In the genomic region with DNA sequence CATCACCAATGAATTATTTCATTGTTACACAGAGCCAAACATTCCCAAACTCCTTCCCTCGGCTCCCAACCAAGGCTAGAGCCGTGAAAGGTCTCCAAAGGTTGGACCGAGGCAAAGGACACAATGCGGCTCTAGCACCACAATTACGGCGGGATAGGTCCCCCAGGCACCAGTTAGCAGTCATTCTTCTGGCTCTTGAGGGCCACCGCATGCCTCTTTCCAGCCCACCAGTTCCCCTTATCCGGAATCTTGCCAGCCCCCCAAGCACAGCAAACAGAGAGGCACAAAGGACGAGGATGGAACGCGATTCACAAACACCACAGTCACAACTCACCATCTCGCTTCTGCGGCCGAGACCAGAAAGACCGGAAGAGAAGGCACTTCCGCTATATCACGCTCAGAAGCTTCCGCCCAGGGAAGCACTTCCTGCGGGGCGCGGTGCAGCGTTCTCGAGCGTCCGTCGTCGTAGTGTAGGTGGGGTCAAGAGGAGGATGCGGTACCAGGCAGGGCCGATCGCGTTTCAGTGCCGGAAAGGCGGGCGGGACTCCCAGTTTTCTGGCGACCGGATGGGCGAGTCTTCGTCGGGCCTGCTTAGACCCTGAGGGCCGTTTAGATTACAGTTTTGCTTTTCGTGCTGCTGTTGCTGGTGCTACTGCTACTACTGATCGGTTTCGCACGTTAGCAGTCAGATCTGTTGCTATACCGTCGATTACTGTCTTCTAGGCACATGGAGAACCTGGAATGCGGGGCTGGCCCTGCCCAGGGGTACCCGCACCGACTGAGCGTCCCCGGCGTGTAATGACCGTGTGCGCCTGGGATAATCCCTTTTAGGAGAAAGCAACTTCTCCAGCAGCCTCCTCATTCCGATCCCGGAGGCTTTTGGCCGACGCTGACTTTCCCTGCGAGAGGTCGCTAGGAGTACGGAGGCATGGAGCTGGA, we compare ENCODE assay signal across 1 cellular context.
TF ChIP-seq lines count a peak whose summit lies in the region.

A gene (minus strand): TSS at position 374 of the 939 bp plus-strand sequence. CDS start 37 bp downstream, at position 337.

TF ChIP-seq in K562, 482 proteins besides CTCF, POLR2A, EP300 and RAD21 (continued from another document and continues in another):
- TF ChIP-seq, protein P1, sequence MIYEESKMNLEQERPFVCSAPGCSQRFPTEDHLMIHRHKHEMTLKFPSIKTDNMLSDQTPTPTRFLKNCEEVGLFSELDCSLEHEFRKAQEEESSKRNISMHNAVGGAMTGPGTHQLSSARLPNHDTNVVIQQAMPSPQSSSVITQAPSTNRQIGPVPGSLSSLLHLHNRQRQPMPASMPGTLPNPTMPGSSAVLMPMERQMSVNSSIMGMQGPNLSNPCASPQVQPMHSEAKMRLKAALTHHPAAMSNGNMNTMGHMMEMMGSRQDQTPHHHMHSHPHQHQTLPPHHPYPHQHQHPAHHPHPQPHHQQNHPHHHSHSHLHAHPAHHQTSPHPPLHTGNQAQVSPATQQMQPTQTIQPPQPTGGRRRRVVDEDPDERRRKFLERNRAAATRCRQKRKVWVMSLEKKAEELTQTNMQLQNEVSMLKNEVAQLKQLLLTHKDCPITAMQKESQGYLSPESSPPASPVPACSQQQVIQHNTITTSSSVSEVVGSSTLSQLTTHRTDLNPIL (CRISPR knock-in tag; IDR thresholded peaks at IDR 0.05): no peak; the same call in 1 of the 2 replicates
- TF ChIP-seq ZC3H8 (IDR thresholded peaks at IDR 0.05) (peak; percentile 40; the same call in 1 of the 2 replicates), ZNF384 (IDR thresholded peaks at IDR 0.05; ENCODE audit: low read depth, low read length) (peak; percentile 73), FOXA1 (IDR thresholded peaks at IDR 0.05; ENCODE audit: borderline replicate concordance) (no peak), GATAD2A (IDR thresholded peaks at IDR 0.05) (peak; percentile 58; the same call in 1 of the 2 replicates), ZBTB1 (CRISPR knock-in tag; IDR thresholded peaks at IDR 0.05; ENCODE audit: borderline replicate concordance, low read depth) (peak; percentile 69; the same call in 1 of the 2 replicates), HDAC6 (IDR thresholded peaks at IDR 0.05; ENCODE audit: low read depth, low read length) (no peak), NONO (IDR thresholded peaks at IDR 0.05; ENCODE audit: low read depth in 2 of 2, low read length in 1 of 2) (peak in 1 of 2 experiments; percentile 53; a peak in 1 of 4 replicates), KLF6 (CRISPR knock-in tag; IDR thresholded peaks at IDR 0.05; ENCODE audit: borderline replicate concordance) (peak; percentile 72; the same call in 1 of the 2 replicates), POU5F1 (IDR thresholded peaks at IDR 0.05; ENCODE audit: borderline replicate concordance, low read depth, low read length, partially characterized antibody) (peak; percentile 36), FIP1L1 (IDR thresholded peaks at IDR 0.05; ENCODE audit: low read depth, low read length, poor library complexity, severe bottlenecking) (peak; percentile 32), NCOA2 (IDR thresholded peaks at IDR 0.05; ENCODE audit: partially characterized antibody in 2 of 2) (peak in 1 of 2 experiments; percentile 8), SP1 (CRISPR knock-in tag; IDR thresholded peaks at IDR 0.05) (peak; percentile 98), GTF2A2 (tag; IDR thresholded peaks at IDR 0.05) (0 out of 2 replicates have a peak, but pooled peaks have one; percentile 25), HMGN3 (IDR thresholded peaks at IDR 0.05; ENCODE audit: borderline replicate concordance, extremely low read depth, insufficient read length, low read depth, low read length) (peak; percentile 94), SIN3A (IDR thresholded peaks at IDR 0.05; ENCODE audit: borderline replicate concordance in 2 of 2, control insufficient read depth in 1 of 2, low read depth in 2 of 2, low read length in 2 of 2) (peak; percentile 66 to 84; a peak in 3 of 4 replicates), C11orf30 (IDR thresholded peaks at IDR 0.05; ENCODE audit: low read depth) (peak; percentile 95), NFRKB (IDR thresholded peaks at IDR 0.05; ENCODE audit: low read depth) (peak; percentile 95), STAG1 (CRISPR knock-in tag; IDR thresholded peaks at IDR 0.05; ENCODE audit: borderline replicate concordance) (no peak), DDX20 (tag; IDR thresholded peaks at IDR 0.05; ENCODE audit: low read depth) (no peak), NCOA4 (IDR thresholded peaks at IDR 0.05; ENCODE audit: partially characterized antibody) (peak; percentile 65), CBFA2T3 (IDR thresholded peaks at IDR 0.05) (peak; percentile 41; the same call in 1 of the 2 replicates), SMARCE1 (IDR thresholded peaks at IDR 0.05) (no peak), GABPA (tag; conservative IDR thresholded peaks at IDR 0.05; ENCODE audit: low read depth) (peak; percentile 100), TAF7 (tag; IDR thresholded peaks at IDR 0.05) (peak; percentile 100), RCOR1 (IDR thresholded peaks at IDR 0.05; ENCODE audit: borderline replicate concordance in 1 of 2, low read depth in 2 of 2, low read length in 2 of 2) (peak in 1 of 2 experiments; percentile 91; a peak in 3 of 4 replicates), PTBP1 (IDR thresholded peaks at IDR 0.05; ENCODE audit: low read depth, low read length) (0 out of 2 replicates have a peak, but pooled peaks have one; percentile 23), PHTF2 (CRISPR knock-in tag; IDR thresholded peaks at IDR 0.05) (no peak), CEBPG (CRISPR knock-in tag; IDR thresholded peaks at IDR 0.05) (0 out of 2 replicates have a peak, but pooled peaks have one; percentile 4), CEBPG (tag; conservative IDR thresholded peaks at IDR 0.05 in 1 of 2, IDR thresholded peaks at IDR 0.05 in 1 of 2) (no peak), KLF16 (IDR thresholded peaks at IDR 0.05) (no peak), NR2F6 (CRISPR knock-in tag; IDR thresholded peaks at IDR 0.05) (no peak; the same call in 1 of the 2 replicates), NELFE (IDR thresholded peaks at IDR 0.05; ENCODE audit: insufficient read depth, insufficient read length) (no peak), GABPB2 (CRISPR knock-in tag; conservative IDR thresholded peaks at IDR 0.05) (no peak), CBX1 (IDR thresholded peaks at IDR 0.05; ENCODE audit: low read depth) (peak; percentile 99), ZNF212 (CRISPR knock-in tag; IDR thresholded peaks at IDR 0.05) (0 out of 2 replicates have a peak, but pooled peaks have one; percentile 23), ZNF143 (CRISPR knock-in tag; IDR thresholded peaks at IDR 0.05) (peak; percentile 63; the same call in 1 of the 2 replicates), CTBP1 (IDR thresholded peaks at IDR 0.05; ENCODE audit: borderline replicate concordance) (peak; percentile 98), ZNF41 (CRISPR knock-in tag; conservative IDR thresholded peaks at IDR 0.05) (no peak), PHF8 (IDR thresholded peaks at IDR 0.05; ENCODE audit: borderline replicate concordance, low read length) (peak; percentile 98)
- TF ChIP-seq, protein P2, sequence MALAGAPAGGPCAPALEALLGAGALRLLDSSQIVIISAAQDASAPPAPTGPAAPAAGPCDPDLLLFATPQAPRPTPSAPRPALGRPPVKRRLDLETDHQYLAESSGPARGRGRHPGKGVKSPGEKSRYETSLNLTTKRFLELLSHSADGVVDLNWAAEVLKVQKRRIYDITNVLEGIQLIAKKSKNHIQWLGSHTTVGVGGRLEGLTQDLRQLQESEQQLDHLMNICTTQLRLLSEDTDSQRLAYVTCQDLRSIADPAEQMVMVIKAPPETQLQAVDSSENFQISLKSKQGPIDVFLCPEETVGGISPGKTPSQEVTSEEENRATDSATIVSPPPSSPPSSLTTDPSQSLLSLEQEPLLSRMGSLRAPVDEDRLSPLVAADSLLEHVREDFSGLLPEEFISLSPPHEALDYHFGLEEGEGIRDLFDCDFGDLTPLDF (CRISPR knock-in tag; IDR thresholded peaks at IDR 0.05): peak; percentile 84
- TF ChIP-seq, protein P3, sequence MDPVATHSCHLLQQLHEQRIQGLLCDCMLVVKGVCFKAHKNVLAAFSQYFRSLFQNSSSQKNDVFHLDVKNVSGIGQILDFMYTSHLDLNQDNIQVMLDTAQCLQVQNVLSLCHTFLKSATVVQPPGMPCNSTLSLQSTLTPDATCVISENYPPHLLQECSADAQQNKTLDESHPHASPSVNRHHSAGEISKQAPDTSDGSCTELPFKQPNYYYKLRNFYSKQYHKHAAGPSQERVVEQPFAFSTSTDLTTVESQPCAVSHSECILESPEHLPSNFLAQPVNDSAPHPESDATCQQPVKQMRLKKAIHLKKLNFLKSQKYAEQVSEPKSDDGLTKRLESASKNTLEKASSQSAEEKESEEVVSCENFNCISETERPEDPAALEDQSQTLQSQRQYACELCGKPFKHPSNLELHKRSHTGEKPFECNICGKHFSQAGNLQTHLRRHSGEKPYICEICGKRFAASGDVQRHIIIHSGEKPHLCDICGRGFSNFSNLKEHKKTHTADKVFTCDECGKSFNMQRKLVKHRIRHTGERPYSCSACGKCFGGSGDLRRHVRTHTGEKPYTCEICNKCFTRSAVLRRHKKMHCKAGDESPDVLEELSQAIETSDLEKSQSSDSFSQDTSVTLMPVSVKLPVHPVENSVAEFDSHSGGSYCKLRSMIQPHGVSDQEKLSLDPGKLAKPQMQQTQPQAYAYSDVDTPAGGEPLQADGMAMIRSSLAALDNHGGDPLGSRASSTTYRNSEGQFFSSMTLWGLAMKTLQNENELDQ (CRISPR knock-in tag; IDR thresholded peaks at IDR 0.05; ENCODE audit: borderline replicate concordance): peak; percentile 67; the same call in 1 of the 2 replicates
- TF ChIP-seq, protein P4, sequence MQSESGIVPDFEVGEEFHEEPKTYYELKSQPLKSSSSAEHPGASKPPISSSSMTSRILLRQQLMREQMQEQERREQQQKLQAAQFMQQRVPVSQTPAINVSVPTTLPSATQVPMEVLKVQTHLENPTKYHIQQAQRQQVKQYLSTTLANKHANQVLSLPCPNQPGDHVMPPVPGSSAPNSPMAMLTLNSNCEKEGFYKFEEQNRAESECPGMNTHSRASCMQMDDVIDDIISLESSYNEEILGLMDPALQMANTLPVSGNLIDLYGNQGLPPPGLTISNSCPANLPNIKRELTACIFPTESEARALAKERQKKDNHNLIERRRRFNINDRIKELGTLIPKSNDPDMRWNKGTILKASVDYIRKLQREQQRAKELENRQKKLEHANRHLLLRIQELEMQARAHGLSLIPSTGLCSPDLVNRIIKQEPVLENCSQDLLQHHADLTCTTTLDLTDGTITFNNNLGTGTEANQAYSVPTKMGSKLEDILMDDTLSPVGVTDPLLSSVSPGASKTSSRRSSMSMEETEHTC (IDR thresholded peaks at IDR 0.05): peak; percentile 60; the same call in 1 of the 2 replicates
- TF ChIP-seq, protein P5, sequence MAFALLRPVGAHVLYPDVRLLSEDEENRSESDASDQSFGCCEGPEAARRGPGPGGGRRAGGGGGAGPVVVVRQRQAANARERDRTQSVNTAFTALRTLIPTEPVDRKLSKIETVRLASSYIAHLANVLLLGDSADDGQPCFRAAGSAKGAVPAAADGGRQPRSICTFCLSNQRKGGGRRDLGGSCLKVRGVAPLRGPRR (CRISPR knock-in tag; IDR thresholded peaks at IDR 0.05): no peak
- TF ChIP-seq, protein P6, sequence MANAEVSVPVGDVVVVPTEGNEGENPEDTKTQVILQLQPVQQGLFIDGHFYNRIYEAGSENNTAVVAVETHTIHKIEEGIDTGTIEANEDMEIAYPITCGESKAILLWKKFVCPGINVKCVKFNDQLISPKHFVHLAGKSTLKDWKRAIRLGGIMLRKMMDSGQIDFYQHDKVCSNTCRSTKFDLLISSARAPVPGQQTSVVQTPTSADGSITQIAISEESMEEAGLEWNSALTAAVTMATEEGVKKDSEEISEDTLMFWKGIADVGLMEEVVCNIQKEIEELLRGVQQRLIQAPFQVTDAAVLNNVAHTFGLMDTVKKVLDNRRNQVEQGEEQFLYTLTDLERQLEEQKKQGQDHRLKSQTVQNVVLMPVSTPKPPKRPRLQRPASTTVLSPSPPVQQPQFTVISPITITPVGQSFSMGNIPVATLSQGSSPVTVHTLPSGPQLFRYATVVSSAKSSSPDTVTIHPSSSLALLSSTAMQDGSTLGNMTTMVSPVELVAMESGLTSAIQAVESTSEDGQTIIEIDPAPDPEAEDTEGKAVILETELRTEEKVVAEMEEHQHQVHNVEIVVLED (CRISPR knock-in tag; IDR thresholded peaks at IDR 0.05): peak; percentile 84
- TF ChIP-seq, protein P7, sequence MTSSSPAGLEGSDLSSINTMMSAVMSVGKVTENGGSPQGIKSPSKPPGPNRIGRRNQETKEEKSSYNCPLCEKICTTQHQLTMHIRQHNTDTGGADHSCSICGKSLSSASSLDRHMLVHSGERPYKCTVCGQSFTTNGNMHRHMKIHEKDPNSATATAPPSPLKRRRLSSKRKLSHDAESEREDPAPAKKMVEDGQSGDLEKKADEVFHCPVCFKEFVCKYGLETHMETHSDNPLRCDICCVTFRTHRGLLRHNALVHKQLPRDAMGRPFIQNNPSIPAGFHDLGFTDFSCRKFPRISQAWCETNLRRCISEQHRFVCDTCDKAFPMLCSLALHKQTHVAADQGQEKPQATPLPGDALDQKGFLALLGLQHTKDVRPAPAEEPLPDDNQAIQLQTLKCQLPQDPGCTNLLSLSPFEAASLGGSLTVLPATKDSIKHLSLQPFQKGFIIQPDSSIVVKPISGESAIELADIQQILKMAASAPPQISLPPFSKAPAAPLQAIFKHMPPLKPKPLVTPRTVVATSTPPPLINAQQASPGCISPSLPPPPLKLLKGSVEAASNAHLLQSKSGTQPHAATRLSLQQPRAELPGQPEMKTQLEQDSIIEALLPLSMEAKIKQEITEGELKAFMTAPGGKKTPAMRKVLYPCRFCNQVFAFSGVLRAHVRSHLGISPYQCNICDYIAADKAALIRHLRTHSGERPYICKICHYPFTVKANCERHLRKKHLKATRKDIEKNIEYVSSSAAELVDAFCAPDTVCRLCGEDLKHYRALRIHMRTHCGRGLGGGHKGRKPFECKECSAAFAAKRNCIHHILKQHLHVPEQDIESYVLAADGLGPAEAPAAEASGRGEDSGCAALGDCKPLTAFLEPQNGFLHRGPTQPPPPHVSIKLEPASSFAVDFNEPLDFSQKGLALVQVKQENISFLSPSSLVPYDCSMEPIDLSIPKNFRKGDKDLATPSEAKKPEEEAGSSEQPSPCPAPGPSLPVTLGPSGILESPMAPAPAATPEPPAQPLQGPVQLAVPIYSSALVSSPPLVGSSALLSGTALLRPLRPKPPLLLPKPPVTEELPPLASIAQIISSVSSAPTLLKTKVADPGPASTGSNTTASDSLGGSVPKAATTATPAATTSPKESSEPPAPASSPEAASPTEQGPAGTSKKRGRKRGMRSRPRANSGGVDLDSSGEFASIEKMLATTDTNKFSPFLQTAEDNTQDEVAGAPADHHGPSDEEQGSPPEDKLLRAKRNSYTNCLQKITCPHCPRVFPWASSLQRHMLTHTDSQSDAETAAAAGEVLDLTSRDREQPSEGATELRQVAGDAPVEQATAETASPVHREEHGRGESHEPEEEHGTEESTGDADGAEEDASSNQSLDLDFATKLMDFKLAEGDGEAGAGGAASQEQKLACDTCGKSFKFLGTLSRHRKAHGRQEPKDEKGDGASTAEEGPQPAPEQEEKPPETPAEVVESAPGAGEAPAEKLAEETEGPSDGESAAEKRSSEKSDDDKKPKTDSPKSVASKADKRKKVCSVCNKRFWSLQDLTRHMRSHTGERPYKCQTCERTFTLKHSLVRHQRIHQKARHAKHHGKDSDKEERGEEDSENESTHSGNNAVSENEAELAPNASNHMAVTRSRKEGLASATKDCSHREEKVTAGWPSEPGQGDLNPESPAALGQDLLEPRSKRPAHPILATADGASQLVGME (CRISPR knock-in tag; IDR thresholded peaks at IDR 0.05): peak; percentile 90; the same call in 1 of the 2 replicates
